Comparison of ENCODE assay signal across 7 cellular contexts in the genomic region with DNA sequence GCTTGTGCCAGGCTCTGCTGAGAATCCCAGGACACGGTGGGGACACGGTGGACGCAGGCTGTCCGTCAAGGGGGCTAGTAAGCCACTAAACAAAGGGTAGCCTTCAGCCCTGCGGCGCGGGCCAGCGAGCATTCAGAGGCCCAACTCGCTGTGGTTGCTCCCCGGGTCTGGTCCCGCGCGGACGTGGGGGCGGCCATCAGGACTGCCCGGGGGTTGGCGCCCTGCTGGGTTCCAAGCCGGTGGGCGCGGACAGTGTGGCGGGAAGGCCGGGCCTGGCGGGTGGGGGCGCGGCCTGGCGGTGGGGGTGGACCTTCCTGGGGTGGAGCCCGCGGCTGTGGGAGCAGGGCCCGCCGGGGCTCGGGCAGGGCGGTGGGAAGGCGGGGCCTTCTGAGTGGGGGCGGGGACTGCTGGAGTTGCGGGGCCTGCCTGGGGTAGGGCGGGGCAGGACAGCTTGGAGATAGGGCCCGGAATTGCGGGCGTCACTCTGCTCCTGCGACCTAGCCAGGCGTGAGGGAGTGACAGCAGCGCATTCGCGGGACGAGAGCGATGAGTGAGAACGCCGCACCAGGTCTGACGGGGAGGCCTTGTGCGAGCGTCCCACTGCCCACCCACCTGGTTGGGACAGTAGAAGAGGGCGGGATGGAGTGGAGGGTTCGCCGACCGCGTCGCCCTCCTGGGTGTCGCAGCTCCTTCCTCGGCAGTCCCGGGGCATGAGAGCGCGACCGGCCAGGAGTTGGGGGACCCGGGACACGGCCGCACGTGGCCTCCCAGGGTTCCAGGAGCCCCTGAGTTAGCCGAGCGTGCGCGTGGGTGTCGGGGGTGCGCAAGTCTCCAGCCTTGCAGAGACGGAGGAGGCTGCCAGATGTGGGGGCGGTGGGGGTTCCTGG. TPM values are rescaled to one million over a fixed set of nuclear protein-coding genes. Genes with fewer than 3 reads are reported as not detected.
DNase-seq lines count a peak whose midpoint lies in the region; ATAC-seq and TF ChIP-seq lines count a peak whose summit lies in the region.

A gene with protein sequence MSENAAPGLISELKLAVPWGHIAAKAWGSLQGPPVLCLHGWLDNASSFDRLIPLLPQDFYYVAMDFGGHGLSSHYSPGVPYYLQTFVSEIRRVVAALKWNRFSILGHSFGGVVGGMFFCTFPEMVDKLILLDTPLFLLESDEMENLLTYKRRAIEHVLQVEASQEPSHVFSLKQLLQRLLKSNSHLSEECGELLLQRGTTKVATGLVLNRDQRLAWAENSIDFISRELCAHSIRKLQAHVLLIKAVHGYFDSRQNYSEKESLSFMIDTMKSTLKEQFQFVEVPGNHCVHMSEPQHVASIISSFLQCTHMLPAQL (plus strand): TSS at position 482 of the 887 bp plus-strand sequence. CDS start 65 bp downstream, at position 547.

- no peak for TF ChIP-seq POLR2A in GM18505 (IDR thresholded peaks at IDR 0.05; ENCODE audit: borderline replicate concordance, extremely low read depth, insufficient read depth, insufficient read length)

- no peaks in the 10 kb centered on the region for H3K27me3 Mint-ChIP-seq in naive B cell

- DNase-seq in OCI-M2 (lab: John Stamatoyannopoulos, UW; ENCODE audit: unreplicated experiment) (peak; percentile 15), activated T-helper 1 cell treated with Interleukin-2 at 50 U/mL for 16 hours (ENCODE audit: low read depth) (peak; percentile 70), fibroblast of gingiva (ENCODE audit: low read depth) (peak; percentile 85), naive B cell (peak; percentile 78)
- DNase-seq in stimulated activated CD8-positive, alpha-beta memory T cell treated with anti-CD3 and anti-CD28 coated beads, Interleukin-7, amount 100 ng/mL, for 4 hours (ENCODE audit: low read depth in 2 of 2) = peak; percentile 64 to 71

- peak within 1 kb of the TSS; percentile 85 to 94 (median 88) for H3K4me3 Mint-ChIP-seq in naive B cell

- no peaks in the 10 kb centered on the region for H3K9me3 Mint-ChIP-seq in naive B cell

- peaks cover 23 to 48% (median 43%) of the 10 kb centered on the region in 3 donors for H3K4me1 Mint-ChIP-seq in naive B cell

- ATAC-seq in GM18505 (IDR thresholded peaks at IDR 0.05; ENCODE audit: unreplicated experiment) (peak; percentile 68), HG03139 (IDR thresholded peaks at IDR 0.05; ENCODE audit: unreplicated experiment) (peak; percentile 73), naive B cell (ENCODE audit: low read depth in 2 of 2) (peak; percentile 81 to 84)

- H3K36me3 Mint-ChIP-seq in naive B cell = no peaks in the 10 kb centered on the region

- H3K27ac Mint-ChIP-seq in naive B cell = peak within 1 kb of the TSS; percentile 82 to 95 (median 93)

RNA-seq across cellular contexts. Expression of the gene that starts here (rescaled TPM):
- polyA plus RNA-seq in naive B cell (ENCODE audit: low read depth in 6 of 6) = 1 to 10 TPM in 5 of 6 donors, not detected in 1; 4.8 to 8.4 (median 5.6) TPM

Comparison
In these comparisons a context has a peak if more than half of its experiments do, and no peak if none do; other contexts are left out.
1. Peak in every context shown above with its lines: DNase-seq and ATAC-seq.
2. DNase-seq: peak in every context shown above with its lines; median percentile 85 in fibroblast of gingiva; 78 in naive B cell; 70 in activated T-helper 1 cell treated with Interleukin-2 at 50 U/mL for 16 hours; 68 in stimulated activated CD8-positive, alpha-beta memory T cell treated with anti-CD3 and anti-CD28 coated beads, Interleukin-7, amount 100 ng/mL, for 4 hours; 15 in OCI-M2.